ENCODE assay signal across 20 cellular contexts in genomic region chr9:135277219-135278201, GRCh38.
"Had no signal": no experiment of that assay in that cellular context is flagged by ENCODE, and none has a peak within 500 bp of the region (broad histone marks: within the 10 kb centered on the region; RNA-seq: fewer than 3 reads in every experiment).

No MANE protein-coding gene starts in this region.

- H3K36me3 Mint-ChIP-seq: activated naive CD4-positive, alpha-beta T cell treated with anti-CD3 and anti-CD28 coated beads, Interleukin-2, amount 50 U/mL, for 72 hours; mesothelial cell of epicardium; stimulated activated memory B cell treated with anti-CD40 and anti-IgM and Interleukin-4, amounts not matched to agents 10 μg/mL and 1 μg/mL and 100 μg/mL, for 72 hours; WTC11 had no signal

- H3K4me1 ChIP-seq: adrenal gland, colonic mucosa, foreskin keratinocyte, left lung had no signal

- H3K36me3 ChIP-seq: adrenal gland, colonic mucosa, left lung, ovary, upper lobe of right lung had no signal

- ATAC-seq: activated CD4-positive, alpha-beta T cell treated with anti-CD3 and anti-CD28 coated beads for 36 hours; activated naive CD4-positive, alpha-beta T cell treated with anti-CD3 and anti-CD28 coated beads, Interleukin-2, amount 50 U/mL, for 72 hours; body of pancreas; foreskin keratinocyte; left lung; sciatic nerve; stimulated activated memory B cell treated with anti-CD40 and anti-IgM and Interleukin-4, amounts not matched to agents 10 μg/mL and 1 μg/mL and 100 μg/mL, for 72 hours; upper lobe of right lung; WTC11 had no signal

- DNase-seq: activated CD4-positive, alpha-beta T cell treated with anti-CD3 and anti-CD28 coated beads for 36 hours; activated CD4-positive, alpha-beta T cell treated with anti-CD3 and anti-CD28 coated beads, Interleukin-2, amount 50 U/mL, for 48 hours; activated gamma-delta T cell; body of pancreas; central memory CD4-positive, alpha-beta T cell; colonic mucosa; foreskin keratinocyte; islet precursor cell; ovary; stimulated activated CD4-positive, alpha-beta T cell treated with anti-CD3 and anti-CD28 coated beads, Interleukin-4, amount 100 ng/mL, for 24 hours; upper lobe of right lung had no signal

- H3K4me3 ChIP-seq: adrenal gland, body of pancreas, colonic mucosa, left lung, ovary, smooth muscle cell, upper lobe of right lung had no signal

- H3K27ac ChIP-seq: adrenal gland, body of pancreas, colonic mucosa, foreskin keratinocyte, left lung, ovary, upper lobe of right lung had no signal

- H3K27ac Mint-ChIP-seq: activated CD4-positive, alpha-beta T cell treated with anti-CD3 and anti-CD28 coated beads for 36 hours; mesothelial cell of epicardium; nephron; stimulated activated memory B cell treated with anti-CD40 and anti-IgM and Interleukin-4, amounts not matched to agents 10 μg/mL and 1 μg/mL and 100 μg/mL, for 72 hours had no signal

- H3K4me1 Mint-ChIP-seq: mesothelial cell of epicardium; stimulated activated memory B cell treated with anti-CD40 and anti-IgM and Interleukin-4, amounts not matched to agents 10 μg/mL and 1 μg/mL and 100 μg/mL, for 72 hours; WTC11 had no signal

- H3K9me3 Mint-ChIP-seq: activated naive CD4-positive, alpha-beta T cell treated with anti-CD3 and anti-CD28 coated beads, Interleukin-2, amount 50 U/mL, for 72 hours; mesothelial cell of epicardium; nephron; stimulated activated memory B cell treated with anti-CD40 and anti-IgM and Interleukin-4, amounts not matched to agents 10 μg/mL and 1 μg/mL and 100 μg/mL, for 72 hours; WTC11 had no signal

- H3K9me3 ChIP-seq: adrenal gland, body of pancreas, colonic mucosa, left lung, ovary, upper lobe of right lung had no signal

- H3K4me2 ChIP-seq: smooth muscle cell had no signal

- H3K27me3 ChIP-seq: adrenal gland, body of pancreas, colonic mucosa, foreskin keratinocyte, ovary had no signal

- H3K4me3 Mint-ChIP-seq: activated CD4-positive, alpha-beta T cell treated with anti-CD3 and anti-CD28 coated beads for 36 hours; mesothelial cell of epicardium; nephron; stimulated activated memory B cell treated with anti-CD40 and anti-IgM and Interleukin-4, amounts not matched to agents 10 μg/mL and 1 μg/mL and 100 μg/mL, for 72 hours; WTC11 had no signal
